3 cellular contexts compared by ENCODE assay signal in genomic region chr12:31781894-31782540, GRCh38.
TF ChIP-seq lines count a peak whose summit lies in the region.

No MANE protein-coding gene starts in this region.

TF ChIP-seq in IMR-90, 13 proteins besides CTCF, POLR2A, EP300 and RAD21:
- TF ChIP-seq MAFK (IDR thresholded peaks at IDR 0.05; ENCODE audit: low read depth, low read length) (no peak), CEBPB (IDR thresholded peaks at IDR 0.05; ENCODE audit: low read depth, low read length) (no peak), MAZ (IDR thresholded peaks at IDR 0.05; ENCODE audit: borderline replicate concordance, low read depth, low read length) (no peak), USF2 (IDR thresholded peaks at IDR 0.05; ENCODE audit: low read depth, low read length) (no peak), SMC3 (IDR thresholded peaks at IDR 0.05; ENCODE audit: low read depth, low read length) (no peak), RFX5 (IDR thresholded peaks at IDR 0.05; ENCODE audit: low read depth, low read length) (no peak), NFE2L2 (IDR thresholded peaks at IDR 0.05; ENCODE audit: low read depth, low read length) (no peak), RCOR1 (IDR thresholded peaks at IDR 0.05; ENCODE audit: insufficient replicate concordance, low read length) (no peak), CHD1 (IDR thresholded peaks at IDR 0.05; ENCODE audit: low read depth, low read length) (no peak), MXI1 (IDR thresholded peaks at IDR 0.05; ENCODE audit: borderline replicate concordance, low read depth, low read length) (no peak), ELK1 (IDR thresholded peaks at IDR 0.05; ENCODE audit: borderline replicate concordance, low read depth, low read length) (no peak), FOS (IDR thresholded peaks at IDR 0.05; ENCODE audit: low read depth, low read length) (no peak), BHLHE40 (IDR thresholded peaks at IDR 0.05; ENCODE audit: low read depth, low read length) (no peak)
TF ChIP-seq in IMR-90: peak in this region for 0.

TF ChIP-seq in K562, 482 proteins besides CTCF, POLR2A, EP300 and RAD21:
- TF ChIP-seq ELF4 (CRISPR knock-in tag; IDR thresholded peaks at IDR 0.05) (no peak), E2F3 (CRISPR knock-in tag; IDR thresholded peaks at IDR 0.05) (no peak), SMARCA5 (IDR thresholded peaks at IDR 0.05) (no peak), ZBED1 (IDR thresholded peaks at IDR 0.05) (no peak), JUNB (CRISPR knock-in tag; conservative IDR thresholded peaks at IDR 0.05) (no peak), REST (CRISPR knock-in tag; IDR thresholded peaks at IDR 0.05; ENCODE audit: low read depth) (no peak), ZBTB5 (IDR thresholded peaks at IDR 0.05) (peak; percentile 88), CC2D1A (IDR thresholded peaks at IDR 0.05) (peak; percentile 66; the same call in 1 of the 2 replicates), TBL1XR1 (IDR thresholded peaks at IDR 0.05; ENCODE audit: low read length in 2 of 2) (no peak), CBX3 (IDR thresholded peaks at IDR 0.05; ENCODE audit: borderline replicate concordance in 1 of 2, low read length in 2 of 2) (no peak), ZNF668 (CRISPR knock-in tag; IDR thresholded peaks at IDR 0.05) (no peak), TAF9B (IDR thresholded peaks at IDR 0.05; ENCODE audit: partially characterized antibody) (no peak), HINFP (tag; conservative IDR thresholded peaks at IDR 0.05; ENCODE audit: low read depth) (peak; percentile 92), CLOCK (CRISPR knock-in tag; IDR thresholded peaks at IDR 0.05; ENCODE audit: borderline replicate concordance) (no peak)

TF ChIP-seq in GM12891, 5 proteins besides CTCF, POLR2A, EP300 and RAD21:
- TF ChIP-seq PAX5 (IDR thresholded peaks at IDR 0.05; ENCODE audit: insufficient read depth, low read length, severe bottlenecking), result no peak
- TF ChIP-seq TAF1 (IDR thresholded peaks at IDR 0.05; ENCODE audit: low read depth, low read length), result no peak
- TF ChIP-seq SPI1 (IDR thresholded peaks at IDR 0.05; ENCODE audit: low read depth, low read length), result no peak
- no peak for TF ChIP-seq POLR2AphosphoS5 (IDR thresholded peaks at IDR 0.05; ENCODE audit: low read depth, low read length)
- TF ChIP-seq POU2F2 (IDR thresholded peaks at IDR 0.05; ENCODE audit: low read depth, low read length), result no peak
